In the genomic region with DNA sequence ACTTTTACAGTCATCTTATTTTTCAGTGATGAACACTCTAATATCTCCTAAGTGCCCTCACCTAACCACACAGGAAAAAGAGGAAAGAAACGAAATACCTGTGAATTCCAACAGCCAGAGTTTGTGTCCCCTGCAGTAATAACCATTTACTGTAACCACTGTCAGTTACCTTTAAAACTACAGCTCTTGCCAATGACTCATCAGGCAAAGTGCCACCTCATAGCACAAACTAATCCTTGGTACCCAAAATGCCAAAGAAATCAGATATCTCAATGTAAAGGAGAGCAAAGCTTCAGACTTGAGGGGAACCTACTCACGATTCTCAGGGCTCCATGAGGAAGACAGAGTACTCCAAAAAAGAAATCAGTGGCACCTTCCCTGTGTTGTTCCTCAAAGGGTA, we compare ENCODE assay signal across 23 cellular contexts.
A peak's percentile ranks its signal among the peaks of the same experiment; 100 is the strongest.
DNase-seq lines count a peak whose midpoint lies in the region; ATAC-seq and TF ChIP-seq lines count a peak whose summit lies in the region.
"Had no signal": no experiment of that assay in that cellular context is flagged by ENCODE, and none has a peak within 500 bp of the region (broad histone marks: within the 10 kb centered on the region; RNA-seq: fewer than 3 reads in every experiment).

No MANE protein-coding gene starts in this region.

- peaks cover under 1% of the 10 kb centered on the region for H3K4me1 Mint-ChIP-seq in activated naive CD4-positive, alpha-beta T cell treated with anti-CD3 and anti-CD28 coated beads, Interleukin-2, amount 10 ng/mL, durations not matched to agents 7 days and 5 days

- DNase-seq in Daoy (ENCODE audit: low read depth) (peak; percentile 18), KBM-7 (peak; percentile 9), astrocyte of the spinal cord (ENCODE audit: low read depth, low spot score) (peak; percentile 17), iris pigment epithelial cell (ENCODE audit: low read depth) (peak; percentile 28), NCI-H526 (lab: John Stamatoyannopoulos, UW) (no peak), DMS53 treated with DMSO at 0.1 percent for 48 hours (lab: John Stamatoyannopoulos, UW; ENCODE audit: unreplicated experiment) (no peak), heart right ventricle (no peak)
- no peak for DNase-seq in activated naive CD4-positive, alpha-beta T cell treated with anti-CD3 and anti-CD28 coated beads, Interleukin-2, amount 10 ng/mL, durations not matched to agents 7 days and 5 days
- DNase-seq: activated CD4-positive, alpha-beta T cell treated with anti-CD3 and anti-CD28 coated beads, Interleukin-2, amount 10 ng/mL, durations not matched to agents 24 days and 14 days; activated naive CD4-positive, alpha-beta T cell treated with Interleukin-2 at 50 U/mL for 16 hours; activated T-cell treated with anti-CD3 and anti-CD28 coated beads, Interleukin-2, amount 50 U/mL, for 48 hours; amniotic stem cell; C1 segment of cervical spinal cord; Calu3; cortex of kidney; mesendoderm; NCI-H1694 treated with DMSO at 0.1 percent for 48 hours; NCI-H526 treated with DMSO at 0.1 percent for 48 hours; stimulated activated CD4-positive, alpha-beta T cell treated with anti-CD3 and anti-CD28 coated beads, Interleukin-2, amount 100 ng/mL, for 24 hours had no signal

- intact Hi-C loops in heart right ventricle (cut with DNase I): no loop called here

- in situ Hi-C loops in KBM-7 (cut with MboI; ENCODE audit: low pct_unique_long_range_greater_than_20kb, low sequenced_read_pairs) (no loop called here), astrocyte of the spinal cord (cut with HindIII; ENCODE audit: low sequenced_read_pairs) (no loop called here)

- H3K27me3 Mint-ChIP-seq in activated naive CD4-positive, alpha-beta T cell treated with anti-CD3 and anti-CD28 coated beads, Interleukin-2, amount 10 ng/mL, durations not matched to agents 7 days and 5 days: no peaks in the 10 kb centered on the region
- H3K27me3 Mint-ChIP-seq: activated CD4-positive, alpha-beta T cell treated with anti-CD3 and anti-CD28 coated beads, Interleukin-2, amount 10 ng/mL, durations not matched to agents 24 days and 14 days had no signal

- H3K36me3 ChIP-seq in heart right ventricle: no peaks in the 10 kb centered on the region
- H3K36me3 ChIP-seq: cardiac muscle cell, neutrophil had no signal

- H3K27me3 ChIP-seq in heart right ventricle: no peaks in the 10 kb centered on the region
- H3K27me3 ChIP-seq: cardiac muscle cell, neutrophil had no signal

- H3K27ac Mint-ChIP-seq in activated naive CD4-positive, alpha-beta T cell treated with anti-CD3 and anti-CD28 coated beads, Interleukin-2, amount 10 ng/mL, durations not matched to agents 7 days and 5 days: no peak overlapping the region
- H3K27ac Mint-ChIP-seq: activated CD4-positive, alpha-beta T cell treated with anti-CD3 and anti-CD28 coated beads, Interleukin-2, amount 10 ng/mL, durations not matched to agents 24 days and 14 days had no signal

- no peaks in the 10 kb centered on the region for H3K9me3 Mint-ChIP-seq in activated naive CD4-positive, alpha-beta T cell treated with anti-CD3 and anti-CD28 coated beads, Interleukin-2, amount 10 ng/mL, durations not matched to agents 7 days and 5 days
- H3K9me3 Mint-ChIP-seq: activated CD4-positive, alpha-beta T cell treated with anti-CD3 and anti-CD28 coated beads, Interleukin-2, amount 10 ng/mL, durations not matched to agents 24 days and 14 days had no signal

- no peaks in the 10 kb centered on the region for H3K9me3 ChIP-seq in heart right ventricle
- H3K9me3 ChIP-seq: neutrophil had no signal

- no peak overlapping the region for H3K4me3 Mint-ChIP-seq in activated naive CD4-positive, alpha-beta T cell treated with anti-CD3 and anti-CD28 coated beads, Interleukin-2, amount 10 ng/mL, durations not matched to agents 7 days and 5 days
- H3K4me3 Mint-ChIP-seq: activated CD4-positive, alpha-beta T cell treated with anti-CD3 and anti-CD28 coated beads, Interleukin-2, amount 10 ng/mL, durations not matched to agents 24 days and 14 days had no signal

- H3K36me3 Mint-ChIP-seq in activated naive CD4-positive, alpha-beta T cell treated with anti-CD3 and anti-CD28 coated beads, Interleukin-2, amount 10 ng/mL, durations not matched to agents 7 days and 5 days: no peaks in the 10 kb centered on the region

- CTCF ChIA-PET in activated naive CD4-positive, alpha-beta T cell treated with anti-CD3 and anti-CD28 coated beads, Interleukin-2, amount 10 ng/mL, durations not matched to agents 7 days and 5 days (lab: Charles Lee): interaction anchor here (1.3 kb wide), 1 partner anchor 91 kb away, joined by 3 read pairs; no protein-coding TSS in a partner anchor

- H3K4me3 ChIP-seq in astrocyte of the spinal cord (ENCODE audit: low read depth, low read length): no peak overlapping the region
- no peak overlapping the region for H3K4me3 ChIP-seq in heart right ventricle
- H3K4me3 ChIP-seq: cardiac muscle cell, K562, smooth muscle cell had no signal

- no peak for TF ChIP-seq CTCF in astrocyte of the spinal cord (IDR thresholded peaks at IDR 0.05; ENCODE audit: low read depth, low read length)
- TF ChIP-seq CTCF in heart right ventricle (IDR thresholded peaks at IDR 0.05): no peak

- ATAC-seq in heart right ventricle: no peak
- ATAC-seq: K562 had no signal

- H3K27ac ChIP-seq in heart right ventricle: no peak overlapping the region
- H3K27ac ChIP-seq: cardiac muscle cell, neutrophil had no signal

- 71 to 76% methylated on average over 2 of the region's 2 CpGs for WGBS in heart right ventricle, 2 donors

- H3K4me1 ChIP-seq in heart right ventricle: no peaks in the 10 kb centered on the region

Comparison
In these comparisons a context has a peak if more than half of its experiments do, and no peak if none do; other contexts are left out.
1. DNase-seq: peak in Daoy (single experiment), KBM-7 (single experiment), astrocyte of the spinal cord (single experiment) and iris pigment epithelial cell (single experiment); none in NCI-H526 (0 of 2), DMS53 treated with DMSO at 0.1 percent for 48 hours (single experiment), activated naive CD4-positive, alpha-beta T cell treated with anti-CD3 and anti-CD28 coated beads, Interleukin-2, amount 10 ng/mL, durations not matched to agents 7 days and 5 days (single experiment) and heart right ventricle (0 of 2).